22 cellular contexts compared by ENCODE assay signal in genomic region chr12:107612508-107612907, GRCh38.
DNase-seq lines count a peak whose midpoint lies in the region; FAIRE-seq and TF ChIP-seq lines count a peak whose summit lies in the region.
"Had no signal": no experiment of that assay in that cellular context is flagged by ENCODE, and none has a peak within 500 bp of the region (broad histone marks: within the 10 kb centered on the region; RNA-seq: fewer than 3 reads in every experiment).

No MANE protein-coding gene starts in this region.

- no peaks in the 10 kb centered on the region for H3K79me2 ChIP-seq in astrocyte (ENCODE audit: insufficient read depth, low read length)

- peak overlapping the region; percentile 31 for H2AK5ac ChIP-seq in neuronal stem cell (ENCODE audit: low read depth, low read length)

- FAIRE-seq in astrocyte (lab: Jason Lieb, UNC), result no peak
- FAIRE-seq: HepG2, K562 had no signal

- POLR2A ChIA-PET in AG04450 (lab: Yijun Ruan, JAX), result no interaction called here

- H3K4me1 Mint-ChIP-seq in astrocyte (ENCODE audit: low read depth, unreplicated experiment), result no peaks in the 10 kb centered on the region

- no peak overlapping the region for H4K8ac ChIP-seq in neuronal stem cell (ENCODE audit: low read depth, low read length)

- CTCF ChIA-PET in AG04450 (lab: Charles Lee), result interaction anchor here (1.1 to 13.8 kb wide), 5 partner anchors 9 to 522 kb away, joined by 3 to 401 read pairs (median 51); no protein-coding TSS in a partner anchor

- H3K4me1 ChIP-seq in astrocyte (ENCODE audit: insufficient read depth, low read length) (peaks cover 7% of the 10 kb centered on the region), neuronal stem cell (ENCODE audit: control insufficient read depth in 2 of 2, insufficient read depth in 1 of 2, low read depth in 1 of 2, low read length in 2 of 2) (peaks cover 4 to 7% of the 10 kb centered on the region in 2 donors)

- no peaks in the 10 kb centered on the region for H3K9me3 ChIP-seq in AG04450 (ENCODE audit: control insufficient read depth, insufficient read depth, low read length)
- H3K9me3 ChIP-seq in astrocyte (ENCODE audit: insufficient read depth, low read depth, low read length), result no peaks in the 10 kb centered on the region
- H3K9me3 ChIP-seq in neuronal stem cell (replicated peaks in 1 of 2; ENCODE audit: control insufficient read depth in 2 of 2, insufficient read depth in 1 of 2, low read depth in 1 of 2, low read length in 2 of 2), result no peaks in the 10 kb centered on the region
- H3K9me3 ChIP-seq: SK-N-SH had no signal

- H4K20me1 ChIP-seq in astrocyte (ENCODE audit: insufficient read depth, low read length), result peaks cover 3% of the 10 kb centered on the region

- H3K36me3 ChIP-seq in astrocyte (ENCODE audit: insufficient read depth, low read length) (no peaks in the 10 kb centered on the region), neuronal stem cell (replicated peaks in 1 of 2; ENCODE audit: control insufficient read depth in 2 of 2, insufficient read depth in 2 of 2, low read length in 2 of 2) (no peaks in the 10 kb centered on the region)

- WGBS in neuronal stem cell (ENCODE audit: extremely low coverage in 2 of 2, insufficient read length in 2 of 2, insufficient replicate concordance in 1 of 2), 2 donors, result no CpG with 5 or more reads among the region's 19 CpGs

- H3K4me3 Mint-ChIP-seq in astrocyte (ENCODE audit: unreplicated experiment), result no peak overlapping the region

- no peak overlapping the region for H3K18ac ChIP-seq in neuronal stem cell (ENCODE audit: low read length)

- H3K79me1 ChIP-seq in neuronal stem cell (ENCODE audit: low read depth, low read length), result no peaks in the 10 kb centered on the region

- peaks cover 3% of the 10 kb centered on the region for H3K36me3 Mint-ChIP-seq in astrocyte (ENCODE audit: low read depth, unreplicated experiment)

- H3K4me2 ChIP-seq in astrocyte (ENCODE audit: low read length), result peak overlapping the region; percentile 20
- H3K4me2 ChIP-seq in neuronal stem cell (ENCODE audit: insufficient read depth, low read length, poor library complexity, severe bottlenecking), result no peak overlapping the region
- H3K4me2 ChIP-seq: SK-N-SH had no signal

- no peak overlapping the region for H4K91ac ChIP-seq in neuronal stem cell (ENCODE audit: low read depth, low read length, poor library complexity)

- H3K4ac ChIP-seq in neuronal stem cell (ENCODE audit: low read length), result no peak overlapping the region

- H3K27ac ChIP-seq in AG04450 (ENCODE audit: low read depth, low read length) (no peak overlapping the region), astrocyte (ENCODE audit: low read depth, low read length) (no peak overlapping the region), neuronal stem cell (replicated peaks; ENCODE audit: low read length) (no peak overlapping the region)
- H3K27ac ChIP-seq: 22Rv1 had no signal

- no peak overlapping the region for H3K27ac Mint-ChIP-seq in astrocyte (ENCODE audit: unreplicated experiment)

- H3K9ac ChIP-seq in astrocyte (ENCODE audit: low read length) (no peak overlapping the region), neuronal stem cell (ENCODE audit: low read depth, low read length, poor library complexity) (no peak overlapping the region)
- H3K9ac ChIP-seq: SK-N-SH had no signal

- H2BK5ac ChIP-seq in neuronal stem cell (ENCODE audit: low read length), result no peak overlapping the region

- H3K27me3 Mint-ChIP-seq in astrocyte (ENCODE audit: low read depth, unreplicated experiment), result peaks cover 9% of the 10 kb centered on the region

- H2BK15ac ChIP-seq in neuronal stem cell (ENCODE audit: low read length), result no peak overlapping the region

- DNase-seq in AG04450 (ENCODE audit: low read depth, low spot score), result peak; percentile 20
- DNase-seq in astrocyte (ENCODE audit: low read depth), result no peak
- DNase-seq in iris pigment epithelial cell (ENCODE audit: low read depth), result peak; percentile 16
- no peak for DNase-seq in neuronal stem cell (ENCODE audit: low spot score)
- DNase-seq in GM19238 (ENCODE audit: insufficient read length, low spot score), result no peak
- DNase-seq in GM10266 (ENCODE audit: extremely low spot score), result no peak
- no peak for DNase-seq in GM03348 (ENCODE audit: low spot score)
- DNase-seq: Calu3, DMS79 treated with DMSO at 0.1 percent for 48 hours, Kasumi-1, NCI-H1092 treated with DMSO at 0.1 percent for 48 hours, NCI-H1436, NCI-H187, NCI-H2081 treated with DMSO at 0.1 percent for 48 hours, NCI-H2171, NCI-H226, NCI-H510A, NCI-H69, SK-N-SH had no signal

- no peak overlapping the region for H2AFZ ChIP-seq in astrocyte (ENCODE audit: low read depth, low read length)
- no peak overlapping the region for H2AFZ ChIP-seq in neuronal stem cell (ENCODE audit: low read length)

- H3K9me3 Mint-ChIP-seq in astrocyte (ENCODE audit: unreplicated experiment), result no peaks in the 10 kb centered on the region

- TF ChIP-seq CTCF in AG04450 (IDR thresholded peaks at IDR 0.05; ENCODE audit: low read depth, low read length), result no peak
- TF ChIP-seq CTCF in astrocyte (IDR thresholded peaks at IDR 0.05; ENCODE audit: insufficient read depth, low read depth, low read length), result no peak
- TF ChIP-seq CTCF in GM10266 (IDR thresholded peaks at IDR 0.05; ENCODE audit: control insufficient read depth, insufficient read depth, low read depth, missing control alignments), result no peak

- H2BK120ac ChIP-seq in neuronal stem cell (ENCODE audit: low read depth, low read length), result no peak overlapping the region

- H3K23ac ChIP-seq in neuronal stem cell (ENCODE audit: low read depth, low read length, poor library complexity), result no peak overlapping the region

- no peak overlapping the region for H3K14ac ChIP-seq in neuronal stem cell (ENCODE audit: low read length)

- H3K27me3 ChIP-seq in AG04450 (ENCODE audit: control insufficient read depth, insufficient read depth, low read length) (no peaks in the 10 kb centered on the region), astrocyte (ENCODE audit: insufficient read depth, low read length) (no peaks in the 10 kb centered on the region), neuronal stem cell (ENCODE audit: control insufficient read depth in 3 of 3, insufficient read depth in 3 of 3, low read depth in 1 of 3, low read length in 3 of 3) (no peaks in the 10 kb centered on the region)

- no peak overlapping the region for H2BK12ac ChIP-seq in neuronal stem cell (ENCODE audit: low read length)

- H3K4me3 ChIP-seq in AG04450 (ENCODE audit: low read depth, low read length), result no peak overlapping the region
- H3K4me3 ChIP-seq in astrocyte (ENCODE audit: insufficient read depth, low read depth, low read length), result no peak overlapping the region
- H3K4me3 ChIP-seq in neuronal stem cell (ENCODE audit: low read length in 2 of 2), result no peak overlapping the region
- H3K4me3 ChIP-seq: K562 had no signal

Comparison
In these comparisons a context has a peak if more than half of its experiments do, and no peak if none do; other contexts are left out.
1. DNase-seq: peak in AG04450 (single experiment) and iris pigment epithelial cell (single experiment); none in astrocyte (single experiment), neuronal stem cell (single experiment), GM19238 (single experiment), GM10266 (single experiment) and GM03348 (single experiment).